Comparison of ENCODE assay signal across 8 cellular contexts in genomic region chr18:45879681-45880655, GRCh38. TPM values are rescaled to one million over a fixed set of nuclear protein-coding genes. Genes with fewer than 3 reads are reported as not detected.
DNase-seq lines count a peak whose midpoint lies in the region; ATAC-seq lines count a peak whose summit lies in the region.

No MANE protein-coding gene starts in this region.

- H3K36me3 Mint-ChIP-seq in central memory CD8-positive, alpha-beta T cell (ENCODE audit: insufficient read depth), result peaks cover 37% of the 10 kb centered on the region

- H3K9me3 Mint-ChIP-seq in central memory CD8-positive, alpha-beta T cell, result no peaks in the 10 kb centered on the region

- no peak overlapping the region for H3K4me3 Mint-ChIP-seq in central memory CD8-positive, alpha-beta T cell

- peak overlapping the region; percentile 44 for H3K27ac Mint-ChIP-seq in central memory CD8-positive, alpha-beta T cell (ENCODE audit: low read depth)

- peaks cover 16% of the 10 kb centered on the region for H3K4me1 Mint-ChIP-seq in central memory CD8-positive, alpha-beta T cell

- H3K27me3 Mint-ChIP-seq in central memory CD8-positive, alpha-beta T cell, result no peaks in the 10 kb centered on the region

- peak; percentile 63 for ATAC-seq in HG02938 (IDR thresholded peaks at IDR 0.05; ENCODE audit: unreplicated experiment)
- peak; percentile 74 for ATAC-seq in central memory CD8-positive, alpha-beta T cell (replicated peaks; ENCODE audit: extremely low read depth, poor library complexity, severe bottlenecking)
- ATAC-seq in left lobe of liver, result peak; percentile 100

- DNase-seq in SIG-M5 treated with dmso at 0.1 percent for 504 hours (lab: John Stamatoyannopoulos, UW; ENCODE audit: unreplicated experiment), result peak; percentile 26
- no peak for DNase-seq in SIG-M5 (lab: John Stamatoyannopoulos, UW)
- peak; percentile 66 for DNase-seq in NCI-H2107 (lab: John Stamatoyannopoulos, UW)
- DNase-seq in activated CD4-positive, alpha-beta T cell treated with anti-CD3 and anti-CD28 coated beads for 24 hours (ENCODE audit: low read depth in 2 of 2), result peak; percentile 56 to 69
- peak; percentile 54 to 65 for DNase-seq in central memory CD8-positive, alpha-beta T cell (ENCODE audit: low spot score in 2 of 2)
- peak; percentile 74 for DNase-seq in left lobe of liver (ENCODE audit: low spot score)
- DNase-seq in stimulated activated CD4-positive, alpha-beta T cell treated with anti-CD3 and anti-CD28 coated beads, TNF-alpha, amount 100 ng/mL, for 1 hour (ENCODE audit: low read depth in 3 of 3, low spot score in 1 of 3), result peak; percentile 34 to 80 (median 53)

RNA-seq across cellular contexts. Expression of gene SIGLEC15, which starts 54.5 kb away (rescaled TPM):
- total RNA-seq in left lobe of liver, result 0.20 TPM
